ENCODE assay signal across 12 cellular contexts in genomic region chr3:129348734-129349133, GRCh38.
"Had no signal": no experiment of that assay in that cellular context is flagged by ENCODE, and none has a peak within 500 bp of the region (broad histone marks: within the 10 kb centered on the region; RNA-seq: fewer than 3 reads in every experiment).

No MANE protein-coding gene starts in this region.

- H3K9me3 ChIP-seq: esophagus muscularis mucosa, upper lobe of left lung had no signal

- DNase-seq: activated effector memory CD4-positive, alpha-beta T cell treated with Interleukin-2 at 50 U/mL for 16 hours; activated T-cell treated with anti-CD3 and anti-CD28 coated beads, Interleukin-2, amount 50 U/mL, for 24 hours; occipital lobe; stimulated activated CD4-positive, alpha-beta T cell treated with anti-CD3 and anti-CD28 coated beads, Interleukin-2, amount 100 ng/mL, for 48 hours; stimulated activated naive CD4-positive, alpha-beta T cell treated with Interleukin-2 at 50 U/mL for 16 hours; T-helper 2 cell; upper lobe of left lung had no signal

- H3K36me3 ChIP-seq: esophagus muscularis mucosa, upper lobe of left lung had no signal

- ATAC-seq: activated CD4-positive, CD25-positive, alpha-beta regulatory T cell treated with anti-CD3 and anti-CD28 coated beads, Interleukin-2, amount 50 U/mL, for 24 hours; natural killer cell treated with Interleukin-12 subunit alpha and Interleukin-12 subunit beta and Interleukin-15 and Interleukin-18, amount 100 ng/mL, for 72 hours had no signal

- FAIRE-seq: endometrium, islet of Langerhans had no signal

- H3K27me3 ChIP-seq: upper lobe of left lung had no signal

- H3K4me3 ChIP-seq: esophagus muscularis mucosa, upper lobe of left lung had no signal
